ENCODE assay signal across 8 cellular contexts in genomic region chr12:31403099-31403607, GRCh38.
A peak's percentile ranks its signal among the peaks of the same experiment; 100 is the strongest.
DNase-seq lines count a peak whose midpoint lies in the region; ATAC-seq and TF ChIP-seq lines count a peak whose summit lies in the region.
"Not testable (repeated sequence)": the region's sequence is repeated elsewhere in the genome, so short reads cannot be mapped to it uniquely, and the experiment has no call there.

No MANE protein-coding gene starts in this region.

- not testable (repeated sequence) for H3K9ac ChIP-seq in liver (ENCODE audit: low read depth in 1 of 2, low read length in 2 of 2)

- H3K4me1 ChIP-seq in liver (ENCODE audit: control insufficient read depth in 4 of 4, insufficient read depth in 4 of 4, low read length in 3 of 4): not testable (repeated sequence)

- H3K4me3 ChIP-seq in HL-60 (replicated peaks; ENCODE audit: insufficient read depth, low read length); liver (ENCODE audit: low read depth in 1 of 3, low read length in 3 of 3): not testable (repeated sequence)

- WGBS in liver: 15% methylated on average over 7 of the region's 7 CpGs

- peaks cover 0 to 13% (median 10%) of the 10 kb centered on the region in 4 donors for H3K36me3 ChIP-seq in liver (ENCODE audit: control insufficient read depth in 4 of 4, insufficient read depth in 3 of 4, low read depth in 1 of 4, low read length in 3 of 4)

- not testable (repeated sequence) for H3K4me1 Mint-ChIP-seq in activated CD4-positive, alpha-beta T cell treated with anti-CD3 and anti-CD28 coated beads, Interleukin-2, amount 10 ng/mL, durations not matched to agents 7 days and 5 days; dendritic cell treated with granulocyte-macrophage colony-stimulating factor and Interleukin-4, amounts not matched to agents 40 ng/mL and 50 ng/mL, for 4 days (ENCODE audit: low read depth)

- H3K9me3 Mint-ChIP-seq in activated CD4-positive, alpha-beta T cell treated with anti-CD3 and anti-CD28 coated beads, Interleukin-2, amount 10 ng/mL, durations not matched to agents 7 days and 5 days; dendritic cell treated with granulocyte-macrophage colony-stimulating factor and Interleukin-4, amounts not matched to agents 40 ng/mL and 50 ng/mL, for 4 days: not testable (repeated sequence)

- H3K27ac ChIP-seq in HL-60 (replicated peaks); liver (ENCODE audit: low read depth in 1 of 2, low read length in 2 of 2): not testable (repeated sequence)

- not testable (repeated sequence) for H3K27ac Mint-ChIP-seq in activated CD4-positive, alpha-beta T cell treated with anti-CD3 and anti-CD28 coated beads, Interleukin-2, amount 10 ng/mL, durations not matched to agents 7 days and 5 days; dendritic cell treated with granulocyte-macrophage colony-stimulating factor and Interleukin-4, amounts not matched to agents 40 ng/mL and 50 ng/mL, for 4 days

- peak; percentile 86 for TF ChIP-seq CTCF in HL-60 (IDR thresholded peaks at IDR 0.05; ENCODE audit: insufficient read depth, low read length)
- TF ChIP-seq CTCF in liver (IDR thresholded peaks at IDR 0.05; ENCODE audit: low read depth, low read length, missing input control): peak; percentile 97

- not testable (repeated sequence) for H3K36me3 Mint-ChIP-seq in activated CD4-positive, alpha-beta T cell treated with anti-CD3 and anti-CD28 coated beads, Interleukin-2, amount 10 ng/mL, durations not matched to agents 7 days and 5 days (ENCODE audit: low read depth); dendritic cell treated with granulocyte-macrophage colony-stimulating factor and Interleukin-4, amounts not matched to agents 40 ng/mL and 50 ng/mL, for 4 days (ENCODE audit: low read depth)

- not testable (repeated sequence) for H3K9me3 ChIP-seq in liver (ENCODE audit: control insufficient read depth in 4 of 4, low read length in 3 of 4)

- CTCF ChIA-PET in activated CD4-positive, alpha-beta T cell treated with anti-CD3 and anti-CD28 coated beads, Interleukin-2, amount 10 ng/mL, durations not matched to agents 7 days and 5 days (lab: Charles Lee): interaction anchor here (0.6 to 1.4 kb wide), 13 partner anchors 13 to 785 kb away, joined by 3 to 5 read pairs (median 3); no protein-coding TSS in a partner anchor

- peak; percentile 97 for TF ChIP-seq RAD21 in liver (IDR thresholded peaks at IDR 0.05)

- not testable (repeated sequence) for H3K27me3 Mint-ChIP-seq in activated CD4-positive, alpha-beta T cell treated with anti-CD3 and anti-CD28 coated beads, Interleukin-2, amount 10 ng/mL, durations not matched to agents 7 days and 5 days; dendritic cell treated with granulocyte-macrophage colony-stimulating factor and Interleukin-4, amounts not matched to agents 40 ng/mL and 50 ng/mL, for 4 days

- DNase-seq in DMS114 treated with DMSO at 0.1 percent for 48 hours (lab: John Stamatoyannopoulos, UW; ENCODE audit: unreplicated experiment): peak; percentile 80
- peak; percentile 45 to 75 for DNase-seq in HL-60 (ENCODE audit: low read depth in 1 of 2, low spot score in 1 of 2)
- DNase-seq in NCI-H748 (lab: John Stamatoyannopoulos, UW; ENCODE audit: unreplicated experiment): peak; percentile 68
- peak; percentile 66 for DNase-seq in activated CD4-positive, alpha-beta T cell treated with anti-CD3 and anti-CD28 coated beads, Interleukin-2, amount 10 ng/mL, durations not matched to agents 7 days and 5 days
- DNase-seq in stimulated activated CD4-positive, alpha-beta T cell treated with anti-CD3 and anti-CD28 coated beads, TNF-alpha, amount 100 ng/mL, for 48 hours (ENCODE audit: low read depth in 3 of 3): peak; percentile 3 to 18 (median 12)

- not testable (repeated sequence) for H3K4me3 Mint-ChIP-seq in activated CD4-positive, alpha-beta T cell treated with anti-CD3 and anti-CD28 coated beads, Interleukin-2, amount 10 ng/mL, durations not matched to agents 7 days and 5 days
- peak overlapping the region; percentile 32 for H3K4me3 Mint-ChIP-seq in dendritic cell treated with granulocyte-macrophage colony-stimulating factor and Interleukin-4, amounts not matched to agents 40 ng/mL and 50 ng/mL, for 4 days

- intact Hi-C loops in dendritic cell treated with granulocyte-macrophage colony-stimulating factor and Interleukin-4, amounts not matched to agents 40 ng/mL and 50 ng/mL, for 4 days (cut with micrococcal nuclease): loop anchor here (1.0 to 5.0 kb wide), 2 partner anchors 233 to 904 kb away; no protein-coding TSS in a partner anchor

- POLR2A ChIA-PET in activated CD4-positive, alpha-beta T cell treated with anti-CD3 and anti-CD28 coated beads, Interleukin-2, amount 10 ng/mL, durations not matched to agents 7 days and 5 days (lab: Charles Lee): not testable (repeated sequence)

- ATAC-seq in GM21423 (IDR thresholded peaks at IDR 0.05; ENCODE audit: unreplicated experiment): peak; percentile 79

- not testable (repeated sequence) for H3K27me3 ChIP-seq in HL-60 (ENCODE audit: insufficient read depth, poor library complexity, severe bottlenecking); liver (ENCODE audit: control insufficient read depth in 4 of 4, insufficient read depth in 4 of 4, low read length in 3 of 4)

TF ChIP-seq in liver, 16 proteins besides CTCF, POLR2A, EP300 and RAD21:
- TF ChIP-seq JUND (IDR thresholded peaks at IDR 0.05): peak; percentile 18 to 72

Comparison
In these comparisons a context has a peak if more than half of its experiments do, and no peak if none do; other contexts are left out.
1. DNase-seq: peak in every context shown above with its lines; median percentile 80 in DMS114 treated with DMSO at 0.1 percent for 48 hours; 68 in NCI-H748; 66 in activated CD4-positive, alpha-beta T cell treated with anti-CD3 and anti-CD28 coated beads, Interleukin-2, amount 10 ng/mL, durations not matched to agents 7 days and 5 days; 60 in HL-60; 12 in stimulated activated CD4-positive, alpha-beta T cell treated with anti-CD3 and anti-CD28 coated beads, TNF-alpha, amount 100 ng/mL, for 48 hours.